15 cellular contexts compared by ENCODE assay signal in the genomic region with DNA sequence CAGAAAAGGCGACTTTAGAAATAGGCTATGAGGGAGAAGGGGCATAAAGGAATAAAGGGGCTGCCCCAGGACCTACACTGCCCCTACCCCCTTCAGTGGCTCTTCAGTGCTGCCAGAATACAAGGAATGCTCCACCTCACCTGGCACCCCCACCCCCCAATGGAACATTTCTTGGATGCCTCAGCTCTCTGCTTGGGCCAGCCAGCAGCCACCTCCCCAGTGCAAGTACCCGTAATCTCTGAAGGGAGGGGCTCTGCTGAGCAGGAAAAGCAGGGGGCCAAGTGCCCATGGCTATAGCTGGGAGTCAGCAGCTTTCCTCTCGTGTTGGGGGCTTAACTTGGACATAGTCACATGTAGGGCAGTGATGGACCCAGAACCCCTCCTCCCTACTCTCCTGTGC. TPM values are rescaled to one million over a fixed set of nuclear protein-coding genes. Genes with fewer than 3 reads are reported as not detected.
DNase-seq lines count a peak whose midpoint lies in the region; ATAC-seq and TF ChIP-seq lines count a peak whose summit lies in the region.
"Had no signal": no experiment of that assay in that cellular context is flagged by ENCODE, and none has a peak within 500 bp of the region (broad histone marks: within the 10 kb centered on the region; RNA-seq: fewer than 3 reads in every experiment).

No MANE protein-coding gene starts in this region.

- H3K4me1 ChIP-seq in GM23338 (ENCODE audit: insufficient read depth) (peaks cover 21% of the 10 kb centered on the region), Karpas-422 (ENCODE audit: low read length) (peaks cover 35% of the 10 kb centered on the region), endodermal cell (ENCODE audit: control insufficient read depth, insufficient read depth, low read length) (no peaks in the 10 kb centered on the region)

- peak; percentile 9 for ATAC-seq in GM23338
- no peak for ATAC-seq in HG03135 (IDR thresholded peaks at IDR 0.05; ENCODE audit: unreplicated experiment)
- no peak for ATAC-seq in HG02610 (IDR thresholded peaks at IDR 0.05; ENCODE audit: unreplicated experiment)
- ATAC-seq: left lobe of liver had no signal

- peaks cover 16% of the 10 kb centered on the region; the same call in 1 of the 2 replicates for H3F3A ChIP-seq in GM23338 (replicated peaks; ENCODE audit: low read depth)

- no peaks in the 10 kb centered on the region for H3K9me2 ChIP-seq in GM23338 (ENCODE audit: insufficient read depth)
- H3K9me2 ChIP-seq in Karpas-422 (replicated peaks; ENCODE audit: insufficient read depth, low read length), result no peaks in the 10 kb centered on the region

- WGBS in endodermal cell (ENCODE audit: insufficient coverage in 1 of 2, insufficient read length in 1 of 2), 2 experiments, result 87% methylated on average over 3 of the region's 3 CpGs; no CpG with 5 or more reads in 1 of the 2 experiments

- TF ChIP-seq CTCF in GM23338 (conservative IDR thresholded peaks at IDR 0.05; ENCODE audit: low read depth in 2 of 2) (no peak), endodermal cell (conservative IDR thresholded peaks at IDR 0.05) (no peak), progenitor cell of endocrine pancreas (IDR thresholded peaks at IDR 0.05; ENCODE audit: unreplicated experiment) (no peak)

- H3K4me1 Mint-ChIP-seq in GM23338 (peaks cover 30% of the 10 kb centered on the region), endodermal cell (peaks cover 15% of the 10 kb centered on the region), progenitor cell of endocrine pancreas (ENCODE audit: low read depth) (no peaks in the 10 kb centered on the region)

- H3K27ac ChIP-seq in GM23338 (ENCODE audit: low read depth), result peak overlapping the region; percentile 39; the same call in 1 of the 2 replicates
- peak overlapping the region; percentile 24; the same call in 1 of the 2 replicates for H3K27ac ChIP-seq in Karpas-422 (ENCODE audit: low read length)
- no peak overlapping the region for H3K27ac ChIP-seq in endodermal cell (ENCODE audit: low read depth, low read length)
- H3K27ac ChIP-seq: BLaER1, hepatocyte had no signal

- H3K4me3 ChIP-seq in GM23338, result no peak overlapping the region
- no peak overlapping the region for H3K4me3 ChIP-seq in Karpas-422 (ENCODE audit: low read length)
- H3K4me3 ChIP-seq in endodermal cell (ENCODE audit: low read length), result no peak overlapping the region
- H3K4me3 ChIP-seq: BLaER1, dorsolateral prefrontal cortex, hepatocyte had no signal

- peak overlapping the region; percentile 36 for H3K9ac ChIP-seq in Karpas-422 (ENCODE audit: low read length)
- no peak overlapping the region for H3K9ac ChIP-seq in endodermal cell (ENCODE audit: extremely low read depth, low read length, poor library complexity, severe bottlenecking)
- H3K9ac ChIP-seq: BLaER1 had no signal

- H3K4me2 ChIP-seq in GM23338 (no peak overlapping the region; the same call in 1 of the 2 replicates), Karpas-422 (ENCODE audit: low read depth, low read length, poor library complexity, severe bottlenecking) (peak overlapping the region; percentile 50)
- H3K4me2 ChIP-seq: BLaER1, hepatocyte had no signal

- H3K4me3 Mint-ChIP-seq in GM23338 (no peak overlapping the region), endodermal cell (no peak overlapping the region), progenitor cell of endocrine pancreas (ENCODE audit: low read depth) (no peak overlapping the region)

- DNase-seq in GM23338 (ENCODE audit: low spot score), result peak; percentile 53
- no peak for DNase-seq in Karpas-422
- peak; percentile 86 for DNase-seq in endodermal cell
- DNase-seq in progenitor cell of endocrine pancreas (ENCODE audit: low spot score, unreplicated experiment), result no peak
- no peak for DNase-seq in NCI-H2107 (lab: John Stamatoyannopoulos, UW)
- DNase-seq: activated T-cell treated with anti-CD3 and anti-CD28 coated beads, Interleukin-2, amount 50 U/mL, for 48 hours; DMS53; dorsolateral prefrontal cortex; NCI-H748 treated with DMSO at 0.1 percent for 48 hours; stimulated activated CD4-positive, alpha-beta T cell treated with anti-CD3 and anti-CD28 coated beads, Interleukin-4, amount 100 ng/mL, for 24 hours had no signal

- H3K27ac Mint-ChIP-seq in GM23338, result peak overlapping the region; percentile 60; the same call in 1 of the 2 replicates
- peak overlapping the region; percentile 64 for H3K27ac Mint-ChIP-seq in endodermal cell
- H3K27ac Mint-ChIP-seq in progenitor cell of endocrine pancreas, result peak overlapping the region; percentile 53

- peaks cover 55% of the 10 kb centered on the region for H3K36me3 Mint-ChIP-seq in GM23338 (ENCODE audit: low read depth)
- peaks cover 63% of the 10 kb centered on the region for H3K36me3 Mint-ChIP-seq in endodermal cell (ENCODE audit: low read depth)
- H3K36me3 Mint-ChIP-seq in progenitor cell of endocrine pancreas (ENCODE audit: insufficient read depth), result peaks cover 17% of the 10 kb centered on the region

- H3K27me3 ChIP-seq in GM23338 (ENCODE audit: insufficient read depth) (no peaks in the 10 kb centered on the region), Karpas-422 (ENCODE audit: low read length) (no peaks in the 10 kb centered on the region), endodermal cell (ENCODE audit: control insufficient read depth, insufficient read depth, low read length, poor library complexity, severe bottlenecking) (no peaks in the 10 kb centered on the region)
- H3K27me3 ChIP-seq: BLaER1, dorsolateral prefrontal cortex, hepatocyte had no signal

- H3K9me3 ChIP-seq in Karpas-422 (ENCODE audit: low read length) (no peaks in the 10 kb centered on the region), endodermal cell (ENCODE audit: control insufficient read depth, low read length) (no peaks in the 10 kb centered on the region)
- H3K9me3 ChIP-seq: BLaER1 had no signal

- no peak overlapping the region for H2AFZ ChIP-seq in GM23338
- no peak overlapping the region for H2AFZ ChIP-seq in Karpas-422 (ENCODE audit: low read length)
- H2AFZ ChIP-seq: hepatocyte had no signal

- H3K79me2 ChIP-seq in GM23338 (replicated peaks; ENCODE audit: insufficient read depth) (no peaks in the 10 kb centered on the region), Karpas-422 (ENCODE audit: low read length) (no peaks in the 10 kb centered on the region)
- H3K79me2 ChIP-seq: hepatocyte had no signal

- H3K9me3 Mint-ChIP-seq in GM23338 (no peaks in the 10 kb centered on the region), endodermal cell (no peaks in the 10 kb centered on the region), progenitor cell of endocrine pancreas (ENCODE audit: low read depth) (no peaks in the 10 kb centered on the region)

- peaks cover 28% of the 10 kb centered on the region for H3K36me3 ChIP-seq in GM23338 (ENCODE audit: insufficient read depth)
- peaks cover 27% of the 10 kb centered on the region for H3K36me3 ChIP-seq in Karpas-422 (ENCODE audit: insufficient read depth, low read length)
- H3K36me3 ChIP-seq in endodermal cell (ENCODE audit: control insufficient read depth, insufficient read depth, low read length), result peaks cover 70% of the 10 kb centered on the region

- H3K27me3 Mint-ChIP-seq in GM23338 (ENCODE audit: insufficient read depth, low read depth, poor library complexity), result peaks cover 16% of the 10 kb centered on the region
- H3K27me3 Mint-ChIP-seq in endodermal cell (ENCODE audit: insufficient read depth), result no peaks in the 10 kb centered on the region
- no peaks in the 10 kb centered on the region for H3K27me3 Mint-ChIP-seq in progenitor cell of endocrine pancreas

- H4K20me1 ChIP-seq in GM23338 (replicated peaks; ENCODE audit: insufficient read depth) (peaks cover 6% of the 10 kb centered on the region; the same call in 1 of the 2 replicates), Karpas-422 (ENCODE audit: insufficient read depth, low read depth, low read length) (peaks cover 4% of the 10 kb centered on the region; the same call in 1 of the 2 replicates)

TF ChIP-seq in GM23338, 12 proteins besides CTCF, POLR2A, EP300 and RAD21 (continues in another document):
- TF ChIP-seq CREB1 (CRISPR knock-in tag; IDR thresholded peaks at IDR 0.05; ENCODE audit: low read depth) (no peak), ZNF331 (CRISPR knock-in tag; IDR thresholded peaks at IDR 0.05; ENCODE audit: low read depth) (no peak)
- TF ChIP-seq, protein P1, sequence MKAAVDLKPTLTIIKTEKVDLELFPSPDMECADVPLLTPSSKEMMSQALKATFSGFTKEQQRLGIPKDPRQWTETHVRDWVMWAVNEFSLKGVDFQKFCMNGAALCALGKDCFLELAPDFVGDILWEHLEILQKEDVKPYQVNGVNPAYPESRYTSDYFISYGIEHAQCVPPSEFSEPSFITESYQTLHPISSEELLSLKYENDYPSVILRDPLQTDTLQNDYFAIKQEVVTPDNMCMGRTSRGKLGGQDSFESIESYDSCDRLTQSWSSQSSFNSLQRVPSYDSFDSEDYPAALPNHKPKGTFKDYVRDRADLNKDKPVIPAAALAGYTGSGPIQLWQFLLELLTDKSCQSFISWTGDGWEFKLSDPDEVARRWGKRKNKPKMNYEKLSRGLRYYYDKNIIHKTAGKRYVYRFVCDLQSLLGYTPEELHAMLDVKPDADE (IDR thresholded peaks at IDR 0.05), result no peak

RNA-seq across cellular contexts. Expression of gene BAZ2A, which starts 33.3 kb away (rescaled TPM):
- total RNA-seq in GM23338 (2014; rRNA removed; shearing (Covaris generic)), result 89.6 and 109 TPM in 2 replicates
- polyA plus RNA-seq in GM23338 (2016; fragmentation: Nextera tagmentation; extraction: Ambion mirVana), result 111 and 130 TPM in 2 replicates
- 43.1 and 48.7 TPM in 2 replicates for total RNA-seq in Karpas-422 (2014; rRNA removed; shearing (Covaris generic); ENCODE audit: low replicate concordance)
- total RNA-seq in endodermal cell (100 to 1,000 TPM; 125 to 137 TPM), progenitor cell of endocrine pancreas (128 and 131 TPM in 2 replicates)
- 93.1 TPM for polyA plus RNA-seq in endodermal cell (2013, experiment 1 of 2)
- polyA plus RNA-seq in endodermal cell (2013, experiment 2 of 2), result 89.0 TPM

RNA-seq across cellular contexts. Expression of gene ATP5F1B, which starts 49.0 kb away (rescaled TPM):
- 706 and 763 TPM in 2 replicates for total RNA-seq in GM23338 (2014; rRNA removed; shearing (Covaris generic))
- 956 and 1,001 TPM in 2 replicates for polyA plus RNA-seq in GM23338 (2016; fragmentation: Nextera tagmentation; extraction: Ambion mirVana)
- 520 and 674 TPM in 2 replicates for total RNA-seq in Karpas-422 (2014; rRNA removed; shearing (Covaris generic); ENCODE audit: low replicate concordance)
- total RNA-seq in endodermal cell, result 100 to 1,000 TPM; 653 to 681 TPM
- 736 TPM for polyA plus RNA-seq in endodermal cell (2013, experiment 1 of 2)
- polyA plus RNA-seq in endodermal cell (2013, experiment 2 of 2), result 668 TPM
- total RNA-seq in progenitor cell of endocrine pancreas, result 528 and 541 TPM in 2 replicates

Comparison
In these comparisons a context has a peak if more than half of its experiments do, and no peak if none do; other contexts are left out.
1. DNase-seq: peak in GM23338 (single experiment) and endodermal cell (single experiment); none in Karpas-422 (single experiment), progenitor cell of endocrine pancreas (single experiment) and NCI-H2107 (single experiment).
2. Peak in every context shown above with its lines, with median percentiles within 50 percentile points of each other: H3K27ac Mint-ChIP-seq.